Comparison of ENCODE assay signal across 8 cellular contexts in the genomic region with DNA sequence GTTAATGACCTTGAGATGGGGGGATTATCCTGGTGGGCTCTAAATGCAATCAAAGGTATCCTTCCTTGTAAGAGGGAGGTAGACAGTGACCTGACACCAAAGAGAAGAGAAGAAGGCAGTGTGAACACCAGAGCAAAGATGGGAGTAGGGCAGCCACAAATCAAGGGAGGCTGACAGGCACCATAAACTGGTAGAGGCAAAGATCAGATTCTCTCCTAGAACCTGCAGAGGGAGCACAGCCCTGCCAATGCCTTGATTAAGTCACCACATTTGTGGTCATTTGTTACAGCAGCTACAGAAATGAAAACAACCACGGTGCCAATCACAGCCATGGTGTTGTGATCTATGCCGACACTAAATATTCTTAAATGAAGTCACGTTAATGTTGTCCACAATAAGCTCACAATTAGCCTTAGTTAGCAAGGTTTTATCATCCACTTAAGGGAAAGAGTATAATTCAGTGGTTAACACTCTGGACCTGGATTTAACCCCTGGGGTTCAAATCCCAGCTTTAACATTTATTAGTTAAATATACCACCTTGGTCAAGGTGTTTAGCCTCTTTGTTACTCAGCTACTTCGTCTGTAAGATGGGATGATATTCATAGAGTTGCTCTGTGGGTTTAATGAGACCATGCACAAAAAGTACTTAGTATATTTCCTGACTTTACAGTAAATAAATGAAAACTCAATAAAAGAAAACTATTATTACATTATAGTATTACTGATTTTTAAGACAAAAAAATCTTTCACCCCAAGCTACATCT.
DNase-seq lines count a peak whose midpoint lies in the region; ATAC-seq and TF ChIP-seq lines count a peak whose summit lies in the region.

No MANE protein-coding gene starts in this region.

- H3K4me3 ChIP-seq in left ventricle myocardium inferior (no peak overlapping the region), adipocyte (ENCODE audit: low read length) (no peak overlapping the region)

- H3K36me3 ChIP-seq in left ventricle myocardium inferior (no peaks in the 10 kb centered on the region), adipocyte (ENCODE audit: control insufficient read depth, insufficient read depth, low read length, severe bottlenecking) (no peaks in the 10 kb centered on the region)

- peak; percentile 60 for ATAC-seq in HG03565 (IDR thresholded peaks at IDR 0.05; ENCODE audit: unreplicated experiment)
- no peak for ATAC-seq in HG03135 (IDR thresholded peaks at IDR 0.05; ENCODE audit: unreplicated experiment)

- H3K27ac ChIP-seq in left ventricle myocardium inferior (replicated peaks), result peak overlapping the region; percentile 60

- H3K4me1 ChIP-seq in left ventricle myocardium inferior (peaks cover 88% of the 10 kb centered on the region), adipocyte (ENCODE audit: control insufficient read depth, insufficient read depth, low read length) (peaks cover 35% of the 10 kb centered on the region)

- peak; percentile 37 for TF ChIP-seq CTCF in left ventricle myocardium inferior (IDR thresholded peaks at IDR 0.05; ENCODE audit: borderline replicate concordance)

- DNase-seq in left ventricle myocardium inferior (no peak), cardiac septum (ENCODE audit: low spot score) (no peak), adipocyte (ENCODE audit: low read depth) (peak; percentile 63), lung microvascular endothelial cell (ENCODE audit: low read depth in 2 of 2) (peak; percentile 61 to 63), cortex of kidney (lab: John Stamatoyannopoulos, UW) (no peak), NOMO-1 (lab: John Stamatoyannopoulos, UW; ENCODE audit: unreplicated experiment in 2 of 2) (no peak)

- intact Hi-C loops in left ventricle myocardium inferior (cut with micrococcal nuclease) (no loop called here), cardiac septum (cut with DNase I) (loop anchor here (5.0 to 10.0 kb wide), 3 partner anchors 58 to 226 kb away; no protein-coding TSS in a partner anchor)

- peaks cover 4% of the 10 kb centered on the region for H3K9me3 ChIP-seq in left ventricle myocardium inferior (replicated peaks)
- no peaks in the 10 kb centered on the region for H3K9me3 ChIP-seq in adipocyte (ENCODE audit: control insufficient read depth, low read length)

- H3K27me3 ChIP-seq in left ventricle myocardium inferior (ENCODE audit: low read depth), result no peaks in the 10 kb centered on the region
- H3K27me3 ChIP-seq in adipocyte (replicated peaks; ENCODE audit: control insufficient read depth, insufficient read depth, low read length), result no peaks in the 10 kb centered on the region

- H3K9ac ChIP-seq in adipocyte (ENCODE audit: low read length), result no peak overlapping the region

Comparison
In these comparisons a context has a peak if more than half of its experiments do, and no peak if none do; other contexts are left out.
1. DNase-seq: peak in adipocyte (single experiment) and lung microvascular endothelial cell (2 of 2); none in left ventricle myocardium inferior (single experiment), cardiac septum (single experiment), cortex of kidney (single experiment) and NOMO-1 (0 of 2).